ENCODE assay signal across 36 cellular contexts in genomic region chr15:48486228-48486627, GRCh38.
DNase-seq lines count a peak whose midpoint lies in the region; ATAC-seq, FAIRE-seq and TF ChIP-seq lines count a peak whose summit lies in the region.
"Had no signal": no experiment of that assay in that cellular context is flagged by ENCODE, and none has a peak within 500 bp of the region (broad histone marks: within the 10 kb centered on the region; RNA-seq: fewer than 3 reads in every experiment).

No MANE protein-coding gene starts in this region.

- peaks cover 19% of the 10 kb centered on the region for H3K4me1 ChIP-seq in GM23248 (ENCODE audit: insufficient read depth)
- peaks cover 10% of the 10 kb centered on the region for H3K4me1 ChIP-seq in adipocyte (ENCODE audit: control insufficient read depth, insufficient read depth, low read length)
- no peaks in the 10 kb centered on the region for H3K4me1 ChIP-seq in gastrocnemius medialis
- no peaks in the 10 kb centered on the region for H3K4me1 ChIP-seq in Caco-2
- H3K4me1 ChIP-seq: ascending aorta, heart right ventricle, left ventricle myocardium inferior, parathyroid adenoma, vagina had no signal

- peak overlapping the region; percentile 2; the same call in 1 of the 2 replicates for H3K9ac ChIP-seq in GM23248
- peak overlapping the region; percentile 11 for H3K9ac ChIP-seq in adipocyte (ENCODE audit: low read length)
- H3K9ac ChIP-seq: neural progenitor cell, parathyroid adenoma had no signal

- ATAC-seq in gastrocnemius medialis = no peak
- ATAC-seq: esophagus mucosa, heart right ventricle, Panc1 had no signal

- no peak overlapping the region for H3K4me2 ChIP-seq in GM23248 (ENCODE audit: unreplicated experiment)
- H3K4me2 ChIP-seq: neural progenitor cell, smooth muscle cell had no signal

- CTCF ChIA-PET in Caco-2 (lab: Charles Lee) = no interaction called here

- no TSS peak for BruUV-seq in Caco-2 (replicated peaks; lab: Mats Ljungman, UMichigan)

- no peaks in the 10 kb centered on the region for H4K20me1 ChIP-seq in GM23248 (ENCODE audit: insufficient read depth)

- no peak for TF ChIP-seq CTCF in osteocyte (IDR thresholded peaks at IDR 0.05)
- no peak for TF ChIP-seq CTCF in gastrocnemius medialis (IDR thresholded peaks at IDR 0.05 in 4 of 5, conservative IDR thresholded peaks at IDR 0.05 in 1 of 5)
- no peak for TF ChIP-seq CTCF in Caco-2 (IDR thresholded peaks at IDR 0.05; ENCODE audit: insufficient read depth in 1 of 2, low read depth in 1 of 2, low read length in 1 of 2, severe bottlenecking in 1 of 2, unreplicated experiment in 1 of 2)

- peaks cover 13% of the 10 kb centered on the region for H3K4me1 Mint-ChIP-seq in osteocyte (ENCODE audit: unreplicated experiment)
- H3K4me1 Mint-ChIP-seq in activated CD4-positive, alpha-beta T cell treated with anti-CD3 and anti-CD28 coated beads, Interleukin-2, amount 10 ng/mL, durations not matched to agents 24 days and 14 days = no peaks in the 10 kb centered on the region
- no peaks in the 10 kb centered on the region for H3K4me1 Mint-ChIP-seq in Caco-2 (ENCODE audit: low read depth, unreplicated experiment)
- H3K4me1 Mint-ChIP-seq: B cell; CD4-positive, alpha-beta memory T cell; neural progenitor cell had no signal

- H3K36me3 ChIP-seq in GM23248 (ENCODE audit: low read depth) (peaks cover 98% of the 10 kb centered on the region), adipocyte (ENCODE audit: control insufficient read depth, insufficient read depth, low read length, severe bottlenecking) (peaks cover 99% of the 10 kb centered on the region), gastrocnemius medialis (no peaks in the 10 kb centered on the region), Caco-2 (ENCODE audit: control insufficient read depth, insufficient read depth, low read length) (no peaks in the 10 kb centered on the region)
- H3K36me3 ChIP-seq: neural progenitor cell had no signal

- no peak overlapping the region for H3K4me3 ChIP-seq in GM23248
- H3K4me3 ChIP-seq in adipocyte (ENCODE audit: low read length) = no peak overlapping the region
- H3K4me3 ChIP-seq in gastrocnemius medialis = no peak overlapping the region
- no peak overlapping the region for H3K4me3 ChIP-seq in Caco-2 (ENCODE audit: low read depth, low read length)
- H3K4me3 ChIP-seq: ascending aorta, heart right ventricle, left ventricle myocardium inferior, neural progenitor cell, smooth muscle cell, thoracic aorta, vagina had no signal

- TF ChIP-seq POLR2A in GM12892 (IDR thresholded peaks at IDR 0.05; ENCODE audit: low read depth, low read length) (no peak), gastrocnemius medialis (IDR thresholded peaks at IDR 0.05) (no peak)

- peak overlapping the region; percentile 41 for H3K27ac Mint-ChIP-seq in osteocyte (ENCODE audit: unreplicated experiment)
- no peak overlapping the region for H3K27ac Mint-ChIP-seq in activated CD4-positive, alpha-beta T cell treated with anti-CD3 and anti-CD28 coated beads, Interleukin-2, amount 10 ng/mL, durations not matched to agents 24 days and 14 days
- no peak overlapping the region for H3K27ac Mint-ChIP-seq in Caco-2 (ENCODE audit: unreplicated experiment)
- H3K27ac Mint-ChIP-seq: activated CD4-positive, alpha-beta memory T cell treated with anti-CD3 and anti-CD28 coated beads, Interleukin-2, amount 10 ng/mL, durations not matched to agents 7 days and 5 days; activated naive CD8-positive, alpha-beta T cell; B cell; CD4-positive, alpha-beta memory T cell; dendritic cell treated with granulocyte-macrophage colony-stimulating factor and Interleukin-4, amounts not matched to agents 40 ng/mL and 50 ng/mL, for 4 days; neural progenitor cell had no signal

- H3K27ac ChIP-seq in GM23248 (peak overlapping the region; percentile 25), gastrocnemius medialis (no peak overlapping the region)
- H3K27ac ChIP-seq: heart right ventricle, left ventricle myocardium inferior, neural progenitor cell, parathyroid adenoma, thoracic aorta, vagina had no signal

- FAIRE-seq in GM12892 (lab: Jason Lieb, UNC) = peak; percentile 40
- FAIRE-seq: keratinocyte had no signal

- H3K27me3 Mint-ChIP-seq in osteocyte (ENCODE audit: unreplicated experiment) (no peaks in the 10 kb centered on the region), Caco-2 (ENCODE audit: insufficient read depth, unreplicated experiment) (peaks cover 9% of the 10 kb centered on the region)
- peaks cover 3% of the 10 kb centered on the region for H3K27me3 Mint-ChIP-seq in activated CD4-positive, alpha-beta T cell treated with anti-CD3 and anti-CD28 coated beads, Interleukin-2, amount 10 ng/mL, durations not matched to agents 24 days and 14 days
- H3K27me3 Mint-ChIP-seq: activated naive CD8-positive, alpha-beta T cell; B cell; CD4-positive, alpha-beta memory T cell; dendritic cell treated with granulocyte-macrophage colony-stimulating factor and Interleukin-4, amounts not matched to agents 40 ng/mL and 50 ng/mL, for 4 days had no signal

- H3K9me3 Mint-ChIP-seq in osteocyte (ENCODE audit: unreplicated experiment) (no peaks in the 10 kb centered on the region), Caco-2 (ENCODE audit: unreplicated experiment) (no peaks in the 10 kb centered on the region)
- no peaks in the 10 kb centered on the region for H3K9me3 Mint-ChIP-seq in activated CD4-positive, alpha-beta T cell treated with anti-CD3 and anti-CD28 coated beads, Interleukin-2, amount 10 ng/mL, durations not matched to agents 24 days and 14 days
- H3K9me3 Mint-ChIP-seq: activated CD4-positive, alpha-beta memory T cell treated with anti-CD3 and anti-CD28 coated beads, Interleukin-2, amount 10 ng/mL, durations not matched to agents 7 days and 5 days; CD4-positive, alpha-beta memory T cell; neural progenitor cell had no signal

- POLR2A ChIA-PET in Caco-2 (lab: Charles Lee) = no interaction called here

- intact Hi-C loops in gastrocnemius medialis (cut with DNase I; ENCODE audit: low total_unique reads) (no loop called here), Caco-2 (cut with micrococcal nuclease; ENCODE audit: unreplicated experiment) (no loop called here)
- intact Hi-C loops in activated CD4-positive, alpha-beta T cell treated with anti-CD3 and anti-CD28 coated beads, Interleukin-2, amount 10 ng/mL, durations not matched to agents 24 days and 14 days (cut with micrococcal nuclease) = no loop called here

- H3K36me3 Mint-ChIP-seq in osteocyte (ENCODE audit: unreplicated experiment) (peaks cover 83% of the 10 kb centered on the region), Caco-2 (ENCODE audit: insufficient read depth, unreplicated experiment) (no peaks in the 10 kb centered on the region)
- H3K36me3 Mint-ChIP-seq in activated CD4-positive, alpha-beta T cell treated with anti-CD3 and anti-CD28 coated beads, Interleukin-2, amount 10 ng/mL, durations not matched to agents 24 days and 14 days (ENCODE audit: low read depth) = no peaks in the 10 kb centered on the region
- H3K36me3 Mint-ChIP-seq: activated naive CD8-positive, alpha-beta T cell; CD4-positive, alpha-beta memory T cell had no signal

- peaks cover 89% of the 10 kb centered on the region for H3F3A ChIP-seq in GM23248 (ENCODE audit: insufficient read depth)

- H3K27me3 ChIP-seq in GM23248 (replicated peaks; ENCODE audit: insufficient read depth) (no peaks in the 10 kb centered on the region), adipocyte (replicated peaks; ENCODE audit: control insufficient read depth, insufficient read depth, low read length) (no peaks in the 10 kb centered on the region), gastrocnemius medialis (no peaks in the 10 kb centered on the region), Caco-2 (replicated peaks; ENCODE audit: control insufficient read depth, insufficient read depth, low read length) (no peaks in the 10 kb centered on the region)
- H3K27me3 ChIP-seq: ascending aorta, heart right ventricle, neural progenitor cell, vagina had no signal

- H3K4me3 Mint-ChIP-seq in osteocyte (ENCODE audit: unreplicated experiment) = no peak overlapping the region
- no peak overlapping the region for H3K4me3 Mint-ChIP-seq in activated CD4-positive, alpha-beta T cell treated with anti-CD3 and anti-CD28 coated beads, Interleukin-2, amount 10 ng/mL, durations not matched to agents 24 days and 14 days
- H3K4me3 Mint-ChIP-seq in Caco-2 (ENCODE audit: unreplicated experiment) = no peak overlapping the region
- H3K4me3 Mint-ChIP-seq: activated CD4-positive, alpha-beta memory T cell treated with anti-CD3 and anti-CD28 coated beads, Interleukin-2, amount 10 ng/mL, durations not matched to agents 7 days and 5 days; activated naive CD8-positive, alpha-beta T cell; B cell; CD4-positive, alpha-beta memory T cell; dendritic cell treated with granulocyte-macrophage colony-stimulating factor and Interleukin-4, amounts not matched to agents 40 ng/mL and 50 ng/mL, for 4 days; neural progenitor cell had no signal

- no peaks in the 10 kb centered on the region for H3K9me2 ChIP-seq in GM23248 (ENCODE audit: insufficient read depth)

- peaks cover 72% of the 10 kb centered on the region for H3K79me2 ChIP-seq in GM23248 (ENCODE audit: insufficient read depth)
- H3K79me2 ChIP-seq: parathyroid adenoma had no signal

- DNase-seq in GM12892 (ENCODE audit: insufficient read length) (no peak), GM23248 (no peak), adipocyte (ENCODE audit: low read depth) (no peak), osteocyte (ENCODE audit: extremely low spot score, unreplicated experiment) (no peak), gastrocnemius medialis (no peak), Caco-2 (no peak)
- no peak for DNase-seq in activated CD4-positive, alpha-beta T cell treated with anti-CD3 and anti-CD28 coated beads, Interleukin-2, amount 10 ng/mL, durations not matched to agents 24 days and 14 days
- DNase-seq in activated CD4-positive, alpha-beta T cell treated with anti-CD3 and anti-CD28 coated beads, Interleukin-2, amount 50 U/mL, for 48 hours = no peak
- DNase-seq: activated CD4-positive, alpha-beta memory T cell treated with anti-CD3 and anti-CD28 coated beads, Interleukin-2, amount 10 ng/mL, durations not matched to agents 7 days and 5 days; activated CD4-positive, CD25-positive, alpha-beta regulatory T cell treated with anti-CD3 and anti-CD28 coated beads, Interleukin-2, amount 50 U/mL, for 72 hours; CD4-positive, alpha-beta memory T cell; central memory CD4-positive, alpha-beta T cell; DMS 273 treated with DMSO at 0.1 percent for 48 hours; foreskin melanocyte; heart right ventricle; Karpas-422; left ventricle myocardium inferior; NCI-H1436 treated with DMSO at 0.1 percent for 48 hours; NCI-H2081 treated with DMSO at 0.1 percent for 48 hours; NCI-H226; NCI-H69; retina; SHP77; stimulated activated naive CD4-positive, alpha-beta T cell had no signal

- no peak overlapping the region for H2AFZ ChIP-seq in GM23248
- H2AFZ ChIP-seq: neural progenitor cell, parathyroid adenoma had no signal

- WGBS in GM23248 (ENCODE audit: low coverage in 1 of 2, low lambda C conversion rate in 2 of 2, missing lambda C conversion rate in 2 of 2), 2 experiments = 19 to 23% methylated on average over 2 of the region's 2 CpGs

- in situ Hi-C loops in GM23248 (cut with MboI) = no loop called here
- in situ Hi-C loops in gastrocnemius medialis (cut with MboI; ENCODE audit: low sequenced_read_pairs in 4 of 4) = no loop called here

- H3K9me3 ChIP-seq in GM23248 (ENCODE audit: low read depth) (no peaks in the 10 kb centered on the region), adipocyte (ENCODE audit: control insufficient read depth, low read length) (no peaks in the 10 kb centered on the region), gastrocnemius medialis (no peaks in the 10 kb centered on the region), Caco-2 (no peaks in the 10 kb centered on the region)
- H3K9me3 ChIP-seq: ascending aorta, heart right ventricle, left ventricle myocardium inferior, thoracic aorta, vagina had no signal
